ENCODE assay signal across 1 cellular context in the genomic region with DNA sequence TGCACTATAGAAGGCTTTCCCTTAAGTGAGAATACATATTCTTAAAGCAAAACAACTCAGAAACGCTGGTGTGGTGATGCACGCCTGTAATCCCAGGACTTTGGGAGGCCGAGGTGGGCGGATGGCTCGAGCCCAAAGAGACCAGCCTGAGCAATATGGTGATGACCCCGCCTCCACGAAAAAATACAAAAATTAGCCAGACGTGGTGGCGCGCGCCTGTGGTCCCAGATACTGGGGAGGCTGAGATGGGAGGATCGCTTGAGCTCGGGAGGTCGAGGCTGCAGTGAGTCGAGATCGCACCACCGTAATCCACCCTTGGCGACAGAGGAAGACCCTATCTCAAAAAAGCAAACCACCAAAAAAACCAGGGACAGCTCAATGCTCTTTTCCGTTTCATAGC.
TF ChIP-seq lines count a peak whose summit lies in the region.

No MANE protein-coding gene starts in this region.

TF ChIP-seq in H1, 55 proteins besides CTCF, POLR2A, EP300 and RAD21:
- TF ChIP-seq GABPA (IDR thresholded peaks at IDR 0.05; ENCODE audit: borderline replicate concordance, insufficient read depth, low read length) (no peak), CHD1 (IDR thresholded peaks at IDR 0.05; ENCODE audit: low read depth, low read length) (no peak), EGR1 (IDR thresholded peaks at IDR 0.05; ENCODE audit: borderline replicate concordance, low read depth, low read length) (no peak), POU5F1 (IDR thresholded peaks at IDR 0.05; ENCODE audit: low read depth, low read length) (no peak), ZNF274 (IDR thresholded peaks at IDR 0.05; ENCODE audit: borderline replicate concordance, extremely low read depth, low read length) (no peak), TAF7 (optimal IDR thresholded peaks at IDR 0.05; ENCODE audit: borderline replicate concordance, low read depth, low read length) (no peak), JUND (IDR thresholded peaks at IDR 0.05; ENCODE audit: low read length) (no peak), TCF12 (IDR thresholded peaks at IDR 0.05; ENCODE audit: low read depth, low read length) (no peak), CBX8 (IDR thresholded peaks at IDR 0.05; ENCODE audit: borderline replicate concordance, low read depth, low read length) (no peak), CREB1 (IDR thresholded peaks at IDR 0.05) (no peak), SIX5 (IDR thresholded peaks at IDR 0.05; ENCODE audit: low read depth, low read length) (no peak), HDAC2 (IDR thresholded peaks at IDR 0.05; ENCODE audit: borderline replicate concordance in 1 of 2, low read depth in 2 of 2, low read length in 2 of 2) (no peak), NANOG (IDR thresholded peaks at IDR 0.05; ENCODE audit: insufficient read depth, low read depth, low read length, poor library complexity, severe bottlenecking) (no peak)
TF ChIP-seq in H1: peak in this region for 0.
